Comparison of ENCODE assay signal across 8 cellular contexts in genomic region chr11:6612008-6612815, GRCh38. TPM values are rescaled to one million over a fixed set of nuclear protein-coding genes. Genes with fewer than 3 reads are reported as not detected.
DNase-seq lines count a peak whose midpoint lies in the region; ATAC-seq and TF ChIP-seq lines count a peak whose summit lies in the region.

Gene TAF10, minus strand, starts transcription at chr11:6612216. Its CDS starts 27 bp downstream, at chr11:6612189.

- H3K4me2 ChIP-seq in H9 (ENCODE audit: insufficient read depth, insufficient read length, low read length): peak within 1 kb of the TSS; percentile 76

- peak within 1 kb of the TSS; percentile 76 for H3K9ac ChIP-seq in ES-I3 (ENCODE audit: low read depth, low read length)
- H3K9ac ChIP-seq in H9 (ENCODE audit: extremely low read depth, insufficient read length, low read length): peak within 1 kb of the TSS; percentile 80

- TF ChIP-seq CTCF in H9 (conservative IDR thresholded peaks at IDR 0.05) (no peak), nephron (IDR thresholded peaks at IDR 0.05; ENCODE audit: unreplicated experiment in 3 of 3) (no peak)

- H3K4me1 Mint-ChIP-seq in H9 (peaks cover 14% of the 10 kb centered on the region in 2 experiments), nephron (peaks cover 6% of the 10 kb centered on the region)

- H3K27me3 Mint-ChIP-seq in H9 (ENCODE audit: low read depth) (no peaks in the 10 kb centered on the region; the same call in 1 of the 2 replicates), nephron (ENCODE audit: low read depth) (no peaks in the 10 kb centered on the region)

- H3K9me3 Mint-ChIP-seq in H9: no peaks in the 10 kb centered on the region
- H3K9me3 Mint-ChIP-seq in nephron: no peaks in the 10 kb centered on the region

- H3K56ac ChIP-seq in H9 (ENCODE audit: insufficient read length, low read depth, low read length): no peak within 1 kb of the TSS

- H4K91ac ChIP-seq in H9 (ENCODE audit: insufficient read length, low read depth, low read length): no peak within 1 kb of the TSS

- no peak within 1 kb of the TSS for H2AK5ac ChIP-seq in H9 (ENCODE audit: insufficient read length, low read length)

- H3K27me3 ChIP-seq in H9 (ENCODE audit: insufficient read depth, low read length) (no peaks in the 10 kb centered on the region), MG63 (no peaks in the 10 kb centered on the region)

- peak within 1 kb of the TSS; percentile 89 for H3K18ac ChIP-seq in H9 (ENCODE audit: insufficient read length, low read depth, low read length)

- peaks cover 12% of the 10 kb centered on the region for H3K23me2 ChIP-seq in H9 (ENCODE audit: insufficient read length, low read depth, low read length, poor library complexity, severe bottlenecking)

- H3K36me3 Mint-ChIP-seq in H9 (ENCODE audit: insufficient read depth in 1 of 3, low read depth in 3 of 3): peaks cover 33 to 62% (median 55%) of the 10 kb centered on the region in 3 experiments; a peak in 6 of 7 replicates
- peaks cover 37% of the 10 kb centered on the region for H3K36me3 Mint-ChIP-seq in nephron (ENCODE audit: low read depth)

- H3K36me3 ChIP-seq in ES-I3 (ENCODE audit: insufficient read depth, low read length): peaks cover 27% of the 10 kb centered on the region
- peaks cover 46% of the 10 kb centered on the region for H3K36me3 ChIP-seq in MG63

- no peak within 1 kb of the TSS for H4K5ac ChIP-seq in H9 (ENCODE audit: insufficient read length, low read depth, low read length)

- no peak within 1 kb of the TSS for H2BK120ac ChIP-seq in H9 (ENCODE audit: low read depth, low read length, poor library complexity, severe bottlenecking)

- H2BK5ac ChIP-seq in H9 (ENCODE audit: insufficient read length, low read length): peak within 1 kb of the TSS; percentile 13

- H3K4me1 ChIP-seq in ES-I3 (ENCODE audit: insufficient read depth, low read length) (peaks cover 13% of the 10 kb centered on the region), H9 (ENCODE audit: insufficient read depth, low read length) (no peaks in the 10 kb centered on the region)

- no CpG with 5 or more reads among the region's 74 CpGs for WGBS in H9 (ENCODE audit: extremely low coverage, insufficient read length, low lambda C conversion rate)

- no peak within 1 kb of the TSS for H2BK20ac ChIP-seq in H9 (ENCODE audit: low read depth, low read length, poor library complexity, severe bottlenecking)

- H3K14ac ChIP-seq in H9 (ENCODE audit: insufficient read depth, low read length): peak within 1 kb of the TSS; percentile 92

- no peaks in the 10 kb centered on the region for H3K79me2 ChIP-seq in H9 (ENCODE audit: insufficient read depth, low read length)

- peak; percentile 87 for ATAC-seq in stimulated activated naive CD8-positive, alpha-beta T cell treated with anti-CD3 and anti-CD28 coated beads, Interleukin-15, Interleukin-2, amounts not matched to agents 100 U/mL and 50 U/mL, for 24 hours

- H4K20me1 ChIP-seq in H9 (ENCODE audit: control insufficient read depth, insufficient read depth, insufficient read length): no peaks in the 10 kb centered on the region

- DNase-seq in H9: peak; percentile 96
- DNase-seq in MG63: peak; percentile 98
- DNase-seq in SHP77 (lab: John Stamatoyannopoulos, UW): peak; percentile 59 to 82
- DNase-seq in activated effector memory CD4-positive, alpha-beta T cell treated with Interleukin-2 at 50 U/mL for 16 hours: peak; percentile 91
- DNase-seq in fibroblast of peridontal ligament (ENCODE audit: extremely low read depth): peak; percentile 94
- peak; percentile 97 for DNase-seq in stimulated activated naive CD8-positive, alpha-beta T cell treated with anti-CD3 and anti-CD28 coated beads, Interleukin-15, Interleukin-2, amounts not matched to agents 100 U/mL and 50 U/mL, for 24 hours

- H3K23ac ChIP-seq in H9 (ENCODE audit: insufficient read length, low read depth, low read length): no peak within 1 kb of the TSS

- no peak within 1 kb of the TSS for H2BK12ac ChIP-seq in H9 (ENCODE audit: insufficient read length, low read depth, low read length)

- peak within 1 kb of the TSS; percentile 77 for H3K4me3 ChIP-seq in MG63

- no peak within 1 kb of the TSS for H4K8ac ChIP-seq in H9 (replicated peaks; ENCODE audit: insufficient read length, low read depth, low read length)

- no peak within 1 kb of the TSS for H3T11ph ChIP-seq in H9 (ENCODE audit: low read length)

- H3K4ac ChIP-seq in H9 (ENCODE audit: low read depth, low read length): no peak within 1 kb of the TSS

- H3K4me3 Mint-ChIP-seq in H9 (peak within 1 kb of the TSS; percentile 83 to 88), nephron (peak within 1 kb of the TSS; percentile 88 to 93 (median 90))

- H3K27ac ChIP-seq in H9 (ENCODE audit: insufficient read length, low read depth, low read length): peak within 1 kb of the TSS; percentile 81

- no peaks in the 10 kb centered on the region for H3K9me3 ChIP-seq in ES-I3 (ENCODE audit: control insufficient read depth, insufficient read depth, low read length)
- no peaks in the 10 kb centered on the region for H3K9me3 ChIP-seq in H9 (ENCODE audit: control insufficient read depth, low read depth, low read length)
- no peaks in the 10 kb centered on the region for H3K9me3 ChIP-seq in MG63

- H3K27ac Mint-ChIP-seq in H9: peak within 1 kb of the TSS; percentile 61 to 96 (median 90); a peak in 6 of 7 replicates
- H3K27ac Mint-ChIP-seq in nephron: peak within 1 kb of the TSS in 2 of 3 experiments; percentile 84 to 87

- no peaks in the 10 kb centered on the region for H3K79me1 ChIP-seq in H9 (ENCODE audit: insufficient read depth, low read depth, low read length, poor library complexity, severe bottlenecking)

- H2AFZ ChIP-seq in H9 (ENCODE audit: low read length): no peak within 1 kb of the TSS

- H2BK15ac ChIP-seq in H9 (ENCODE audit: low read depth, low read length): no peak within 1 kb of the TSS

RNA-seq across cellular contexts. Expression of gene TAF10, which starts in this region (rescaled TPM):
- 198 and 207 TPM in 2 replicates for total RNA-seq in H9 (2021)
- 59.5 and 111 TPM in 2 replicates for total RNA-seq in MG63 (2014; rRNA removed; shearing (Covaris generic); ENCODE audit: low replicate concordance)

Comparison
In these comparisons a context has a peak if more than half of its experiments do, and no peak if none do; other contexts are left out.
1. Peak in every context shown above with its lines: DNase-seq, ATAC-seq, H3K4me3 ChIP-seq and H3K27ac ChIP-seq.